ENCODE assay signal across 1 cellular context in the genomic region with DNA sequence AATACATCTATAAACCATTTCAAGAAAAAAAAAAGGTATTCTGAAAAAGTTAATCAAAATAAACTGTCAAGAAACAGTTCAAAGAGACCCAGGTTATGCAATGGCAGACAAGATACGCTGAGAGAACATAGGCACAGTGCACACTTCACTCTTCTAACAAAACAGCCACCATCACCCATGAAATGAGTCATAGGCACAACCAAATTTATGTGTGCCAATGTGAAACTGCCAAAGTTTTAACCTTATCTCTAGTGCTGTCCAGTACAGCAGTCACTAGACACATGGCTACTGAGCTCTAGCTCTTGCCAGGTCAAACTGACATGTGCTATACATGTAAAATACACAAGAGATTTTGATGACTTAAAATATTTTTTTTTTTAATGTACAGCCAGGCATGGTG.
TF ChIP-seq lines count a peak whose summit lies in the region.

No MANE protein-coding gene starts in this region.

TF ChIP-seq in HCT116, 20 proteins besides CTCF, POLR2A, EP300 and RAD21 (continued from another document):
- TF ChIP-seq REST (IDR thresholded peaks at IDR 0.05; ENCODE audit: low read depth) (no peak), EZH2phosphoT487 (IDR thresholded peaks at IDR 0.05; ENCODE audit: borderline replicate concordance) (no peak)
